Comparison of ENCODE assay signal across 20 cellular contexts in genomic region chr1:169585184-169585583, GRCh38. TPM values are rescaled to one million over a fixed set of nuclear protein-coding genes. Genes with fewer than 3 reads are reported as not detected.
DNase-seq lines count a peak whose midpoint lies in the region; ATAC-seq and TF ChIP-seq lines count a peak whose summit lies in the region.
"Had no signal": no experiment of that assay in that cellular context is flagged by ENCODE, and none has a peak within 500 bp of the region (broad histone marks: within the 10 kb centered on the region; RNA-seq: fewer than 3 reads in every experiment).

No MANE protein-coding gene starts in this region.

- peaks cover 48% of the 10 kb centered on the region for H3K4me1 Mint-ChIP-seq in activated CD8-positive, alpha-beta memory T cell treated with anti-CD3 and anti-CD28 coated beads, Interleukin-2, amount 10 ng/mL, durations not matched to agents 7 days and 5 days
- peaks cover 59% of the 10 kb centered on the region for H3K4me1 Mint-ChIP-seq in activated T-helper 2 cell treated with anti-CD3 and anti-CD28 coated beads, Interferon-gamma antibody, Interleukin-2, Interleukin-4, amounts not matched to agents 10 μg/mL and 5 μg/mL and 100 μg/mL, durations not matched to agents 14 hours and 24 hours and 36 hours (ENCODE audit: low read depth)
- H3K4me1 Mint-ChIP-seq in natural killer cell, result peaks cover 7 to 13% of the 10 kb centered on the region in 2 donors
- peaks cover 5% of the 10 kb centered on the region for H3K4me1 Mint-ChIP-seq in nephron progenitor cell

- H3K27me3 Mint-ChIP-seq in activated CD8-positive, alpha-beta memory T cell treated with anti-CD3 and anti-CD28 coated beads, Interleukin-2, amount 10 ng/mL, durations not matched to agents 7 days and 5 days, result peaks cover 3% of the 10 kb centered on the region
- no peaks in the 10 kb centered on the region for H3K27me3 Mint-ChIP-seq in activated T-helper 2 cell treated with anti-CD3 and anti-CD28 coated beads, Interferon-gamma antibody, Interleukin-2, Interleukin-4, amounts not matched to agents 10 μg/mL and 5 μg/mL and 100 μg/mL, durations not matched to agents 14 hours and 24 hours and 36 hours (ENCODE audit: low read depth)
- H3K27me3 Mint-ChIP-seq in natural killer cell (ENCODE audit: low read depth in 2 of 2), result peaks cover 16 to 28% of the 10 kb centered on the region in 2 donors
- peaks cover 57% of the 10 kb centered on the region for H3K27me3 Mint-ChIP-seq in nephron progenitor cell (ENCODE audit: low read depth, poor library complexity)

- no peak for TF ChIP-seq POLR2A in NB4 (IDR thresholded peaks at IDR 0.05; ENCODE audit: extremely low read depth, insufficient read length)

- no peaks in the 10 kb centered on the region for H3K9me3 Mint-ChIP-seq in activated CD8-positive, alpha-beta memory T cell treated with anti-CD3 and anti-CD28 coated beads, Interleukin-2, amount 10 ng/mL, durations not matched to agents 7 days and 5 days (ENCODE audit: low read depth)
- H3K9me3 Mint-ChIP-seq in activated T-helper 2 cell treated with anti-CD3 and anti-CD28 coated beads, Interferon-gamma antibody, Interleukin-2, Interleukin-4, amounts not matched to agents 10 μg/mL and 5 μg/mL and 100 μg/mL, durations not matched to agents 14 hours and 24 hours and 36 hours, result no peaks in the 10 kb centered on the region
- H3K9me3 Mint-ChIP-seq in natural killer cell (no peaks in the 10 kb centered on the region), nephron progenitor cell (no peaks in the 10 kb centered on the region)
- H3K9me3 Mint-ChIP-seq: naive thymus-derived CD8-positive, alpha-beta T cell had no signal

- no peaks in the 10 kb centered on the region for H3K36me3 Mint-ChIP-seq in activated CD8-positive, alpha-beta memory T cell treated with anti-CD3 and anti-CD28 coated beads, Interleukin-2, amount 10 ng/mL, durations not matched to agents 7 days and 5 days
- peaks cover 9% of the 10 kb centered on the region for H3K36me3 Mint-ChIP-seq in activated T-helper 2 cell treated with anti-CD3 and anti-CD28 coated beads, Interferon-gamma antibody, Interleukin-2, Interleukin-4, amounts not matched to agents 10 μg/mL and 5 μg/mL and 100 μg/mL, durations not matched to agents 14 hours and 24 hours and 36 hours (ENCODE audit: low read depth)
- no peaks in the 10 kb centered on the region for H3K36me3 Mint-ChIP-seq in natural killer cell
- no peaks in the 10 kb centered on the region for H3K36me3 Mint-ChIP-seq in nephron progenitor cell (ENCODE audit: low read depth)
- H3K36me3 Mint-ChIP-seq: naive thymus-derived CD8-positive, alpha-beta T cell had no signal

- CTCF ChIA-PET in activated CD8-positive, alpha-beta memory T cell treated with anti-CD3 and anti-CD28 coated beads, Interleukin-2, amount 10 ng/mL, durations not matched to agents 7 days and 5 days (lab: Charles Lee), result interaction anchor here (1.9 to 2.9 kb wide), 2 partner anchors 17 to 111 kb away, joined by 12 to 22 read pairs; no protein-coding TSS in a partner anchor

- H3K27ac Mint-ChIP-seq in activated CD8-positive, alpha-beta memory T cell treated with anti-CD3 and anti-CD28 coated beads, Interleukin-2, amount 10 ng/mL, durations not matched to agents 7 days and 5 days, result no peak overlapping the region
- peak overlapping the region; percentile 83 for H3K27ac Mint-ChIP-seq in activated T-helper 2 cell treated with anti-CD3 and anti-CD28 coated beads, Interferon-gamma antibody, Interleukin-2, Interleukin-4, amounts not matched to agents 10 μg/mL and 5 μg/mL and 100 μg/mL, durations not matched to agents 14 hours and 24 hours and 36 hours
- no peak overlapping the region for H3K27ac Mint-ChIP-seq in natural killer cell
- H3K27ac Mint-ChIP-seq in nephron progenitor cell, result no peak overlapping the region

- no peak for ATAC-seq in activated CD8-positive, alpha-beta memory T cell treated with anti-CD3 and anti-CD28 coated beads, Interleukin-2, amount 10 ng/mL, durations not matched to agents 7 days and 5 days
- no peak for ATAC-seq in natural killer cell
- ATAC-seq: naive thymus-derived CD8-positive, alpha-beta T cell had no signal

- TF ChIP-seq CTCF in NB4 (IDR thresholded peaks at IDR 0.05; ENCODE audit: low read depth, low read length) (no peak), natural killer cell (IDR thresholded peaks at IDR 0.05) (no peak), nephron progenitor cell (IDR thresholded peaks at IDR 0.05) (no peak)

- H3K4me3 Mint-ChIP-seq in activated CD8-positive, alpha-beta memory T cell treated with anti-CD3 and anti-CD28 coated beads, Interleukin-2, amount 10 ng/mL, durations not matched to agents 7 days and 5 days, result peak overlapping the region; percentile 81
- peak overlapping the region; percentile 89 for H3K4me3 Mint-ChIP-seq in activated T-helper 2 cell treated with anti-CD3 and anti-CD28 coated beads, Interferon-gamma antibody, Interleukin-2, Interleukin-4, amounts not matched to agents 10 μg/mL and 5 μg/mL and 100 μg/mL, durations not matched to agents 14 hours and 24 hours and 36 hours (ENCODE audit: low read depth)
- H3K4me3 Mint-ChIP-seq in natural killer cell (peak overlapping the region; percentile 51), nephron progenitor cell (no peak overlapping the region)

- no peak for DNase-seq in activated CD8-positive, alpha-beta memory T cell treated with anti-CD3 and anti-CD28 coated beads, Interleukin-2, amount 10 ng/mL, durations not matched to agents 7 days and 5 days
- no peak for DNase-seq in activated CD8-positive, alpha-beta memory T cell treated with anti-CD3 and anti-CD28 coated beads, Interleukin-2, amount 50 U/mL, for 4 hours
- DNase-seq in NB4 (ENCODE audit: low read depth) (peak; percentile 29), natural killer cell (no peak), posterior cingulate gyrus (no peak), mucosa of gallbladder (ENCODE audit: low spot score) (no peak), nephron progenitor cell (no peak)
- DNase-seq in activated T-helper 2 cell treated with anti-CD3 and anti-CD28 coated beads, Interferon-gamma antibody, Interleukin-2, Interleukin-4, amounts not matched to agents 10 μg/mL and 5 μg/mL and 100 μg/mL, durations not matched to agents 14 hours and 24 hours and 36 hours (ENCODE audit: low spot score), result no peak
- DNase-seq: ACHN; activated CD4-positive, CD25-positive, alpha-beta regulatory T cell; brain microvascular endothelial cell; effector CD8-positive, alpha-beta T cell; HCEC 1CT; IMR-90; naive thymus-derived CD8-positive, alpha-beta T cell; NCI-H1417; SK-N-SH; stimulated activated CD4-positive, alpha-beta T cell treated with anti-CD3 and anti-CD28 coated beads, Interleukin-1b, Interleukin-23, amount 100 ng/mL, for 48 hours had no signal

- intact Hi-C loops in activated T-helper 2 cell treated with anti-CD3 and anti-CD28 coated beads, Interferon-gamma antibody, Interleukin-2, Interleukin-4, amounts not matched to agents 10 μg/mL and 5 μg/mL and 100 μg/mL, durations not matched to agents 14 hours and 24 hours and 36 hours (cut with micrococcal nuclease), result loop anchor here (5.0 to 10.0 kb wide), 4 partner anchors 218 to 1240 kb away; partner anchors contain the start of genes BLZF1, NME7 and SCYL3
- intact Hi-C loops in natural killer cell (cut with micrococcal nuclease) (no loop called here), posterior cingulate gyrus (cut with DNase I) (no loop called here)

- H3K4me3 ChIP-seq in NB4 (ENCODE audit: low read depth, low read length), result peak overlapping the region; percentile 11

RNA-seq across cellular contexts. Expression of gene F5, which starts 1.1 kb away (rescaled TPM):
- 10 to 100 TPM in 1 of 2 experiments, 1 to 10 TPM in 1; 3.1 to 14.0 TPM for total RNA-seq in activated CD8-positive, alpha-beta memory T cell treated with anti-CD3 and anti-CD28 coated beads, Interleukin-2, amount 10 ng/mL, durations not matched to agents 7 days and 5 days
- total RNA-seq in activated T-helper 2 cell treated with anti-CD3 and anti-CD28 coated beads, Interferon-gamma antibody, Interleukin-2, Interleukin-4, amounts not matched to agents 10 μg/mL and 5 μg/mL and 100 μg/mL, durations not matched to agents 14 hours and 24 hours and 36 hours, result 25.0 and 26.0 TPM in 2 replicates
- total RNA-seq in natural killer cell (1 to 10 TPM in 1 of 3 donors, under 1 TPM in 2; 0.02 to 1.7 (median 0.45) TPM), mucosa of gallbladder (154 TPM)
- total RNA-seq: IMR-90 had no signal

RNA-seq across cellular contexts. Expression of gene SELP, which starts 44.7 kb away (rescaled TPM):
- total RNA-seq in activated CD8-positive, alpha-beta memory T cell treated with anti-CD3 and anti-CD28 coated beads, Interleukin-2, amount 10 ng/mL, durations not matched to agents 7 days and 5 days, result under 1 TPM in 1 of 2 experiments, not detected in 1; 0.18 TPM
- 0.16 and 0.25 TPM in 2 replicates for total RNA-seq in activated T-helper 2 cell treated with anti-CD3 and anti-CD28 coated beads, Interferon-gamma antibody, Interleukin-2, Interleukin-4, amounts not matched to agents 10 μg/mL and 5 μg/mL and 100 μg/mL, durations not matched to agents 14 hours and 24 hours and 36 hours
- total RNA-seq in natural killer cell, result 1 to 10 TPM; 1.5 to 5.4 (median 2.5) TPM
- total RNA-seq in mucosa of gallbladder, result 12.6 TPM
- total RNA-seq: G401, IMR-90, renal cortical epithelial cell had no signal
